Comparison of ENCODE assay signal across 9 cellular contexts in genomic region chr20:57594092-57594911, GRCh38. TPM values are rescaled to one million over a fixed set of nuclear protein-coding genes. Genes with fewer than 3 reads are reported as not detected.
A peak's percentile ranks its signal among the peaks of the same experiment; 100 is the strongest.
DNase-seq lines count a peak whose midpoint lies in the region; ATAC-seq and TF ChIP-seq lines count a peak whose summit lies in the region.
"Had no signal": no experiment of that assay in that cellular context is flagged by ENCODE, and none has a peak within 500 bp of the region (broad histone marks: within the 10 kb centered on the region; RNA-seq: fewer than 3 reads in every experiment).

No MANE protein-coding gene starts in this region.

- H3K4me3 ChIP-seq in epithelial cell of proximal tubule (ENCODE audit: low read depth, low read length), result no peak overlapping the region

- no peak overlapping the region for H3K4me3 Mint-ChIP-seq in osteocyte (ENCODE audit: unreplicated experiment)

- H3K9me3 Mint-ChIP-seq in osteocyte (ENCODE audit: unreplicated experiment), result no peaks in the 10 kb centered on the region

- no peaks in the 10 kb centered on the region for H3K27me3 Mint-ChIP-seq in osteocyte (ENCODE audit: unreplicated experiment)

- ATAC-seq in GM18873 (IDR thresholded peaks at IDR 0.05; ENCODE audit: low FRiP score, unreplicated experiment), result no peak
- ATAC-seq in HG03139 (IDR thresholded peaks at IDR 0.05; ENCODE audit: unreplicated experiment), result no peak

- no peak overlapping the region for H3K27ac Mint-ChIP-seq in osteocyte (ENCODE audit: unreplicated experiment)

- TF ChIP-seq CTCF in epithelial cell of proximal tubule (conservative IDR thresholded peaks at IDR 0.05; ENCODE audit: low read depth, low read length) (peak; percentile 75), osteocyte (IDR thresholded peaks at IDR 0.05) (peak; percentile 95)

- H3K36me3 Mint-ChIP-seq in osteocyte (ENCODE audit: unreplicated experiment), result no peaks in the 10 kb centered on the region

- H3K4me1 Mint-ChIP-seq in osteocyte (ENCODE audit: unreplicated experiment), result peaks cover 10% of the 10 kb centered on the region

- DNase-seq in NCI-H2227 (lab: John Stamatoyannopoulos, UW; ENCODE audit: unreplicated experiment), result peak; percentile 44
- DNase-seq in NCI-H2227 treated with DMSO at 0.1 percent for 48 hours (lab: John Stamatoyannopoulos, UW), result no peak
- DNase-seq in NCI-H2029 (lab: John Stamatoyannopoulos, UW), result peak; percentile 9
- peak; percentile 84 for DNase-seq in activated CD8-positive, alpha-beta memory T cell treated with anti-CD3 and anti-CD28 coated beads for 24 hours
- DNase-seq in epithelial cell of proximal tubule (ENCODE audit: low read depth), result no peak
- no peak for DNase-seq in osteocyte (ENCODE audit: extremely low spot score, unreplicated experiment)

RNA-seq across cellular contexts. Expression of gene ZBP1, which starts 25.9 kb away (rescaled TPM):
- total RNA-seq in epithelial cell of proximal tubule (not detected in 2 replicates), osteocyte (not detected in 2 replicates)
- total RNA-seq: dermis microvascular lymphatic vessel endothelial cell had no signal

RNA-seq across cellular contexts. Expression of gene PCK1, which starts 33.4 kb away (rescaled TPM):
- total RNA-seq in epithelial cell of proximal tubule, result not detected in 2 replicates
- not detected in 2 replicates for total RNA-seq in osteocyte
- total RNA-seq: dermis microvascular lymphatic vessel endothelial cell had no signal

Comparison
In these comparisons a context has a peak if more than half of its experiments do, and no peak if none do; other contexts are left out.
1. DNase-seq: peak in NCI-H2227 (single experiment), NCI-H2029 (single experiment) and activated CD8-positive, alpha-beta memory T cell treated with anti-CD3 and anti-CD28 coated beads for 24 hours (single experiment); none in NCI-H2227 treated with DMSO at 0.1 percent for 48 hours (single experiment), epithelial cell of proximal tubule (single experiment) and osteocyte (single experiment).